8 cellular contexts compared by ENCODE assay signal in the genomic region with DNA sequence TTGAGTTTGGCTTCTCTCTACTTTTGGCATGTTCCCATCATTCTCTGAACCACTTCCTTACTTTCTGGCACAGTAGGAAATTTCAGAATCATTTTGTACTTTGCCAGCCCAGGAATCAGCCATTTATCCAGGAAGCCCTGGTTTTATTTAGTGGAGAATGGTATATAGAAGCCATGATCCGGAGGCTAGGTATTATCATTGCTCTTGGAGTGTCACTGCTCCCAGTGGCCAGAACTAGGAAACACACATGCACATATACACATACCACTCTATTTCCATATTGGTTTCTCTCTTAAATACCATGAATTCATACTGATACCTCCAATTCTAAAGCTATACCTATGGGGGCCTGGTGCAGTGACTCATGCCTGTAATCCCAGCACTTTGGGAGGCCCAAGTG. TPM values are rescaled to one million over a fixed set of nuclear protein-coding genes. Genes with fewer than 3 reads are reported as not detected.
DNase-seq lines count a peak whose midpoint lies in the region; ATAC-seq, FAIRE-seq and TF ChIP-seq lines count a peak whose summit lies in the region.

No MANE protein-coding gene starts in this region.

- no peaks in the 10 kb centered on the region for H3K79me2 ChIP-seq in keratinocyte (ENCODE audit: control insufficient read depth, insufficient read depth, low read length)

- no peaks in the 10 kb centered on the region for H3K9me1 ChIP-seq in keratinocyte (ENCODE audit: control insufficient read depth, extremely low read depth, insufficient read depth, low read length)

- DNase-seq in activated CD4-positive, alpha-beta T cell treated with anti-CD3 and anti-CD28 coated beads for 48 hours, result peak; percentile 25
- no peak for DNase-seq in activated CD4-positive, alpha-beta T cell treated with anti-CD3 and anti-CD28 coated beads, Interleukin-2, amount 50 U/mL, for 4 hours
- DNase-seq in RWPE2 (ENCODE audit: low spot score), result no peak
- no peak for DNase-seq in keratinocyte (ENCODE audit: low read depth, low spot score)
- no peak for DNase-seq in activated gamma-delta T cell treated with Interleukin-2 at 50 U/mL for 16 hours
- DNase-seq in uterus, result no peak

- TF ChIP-seq POLR2A in uterus (IDR thresholded peaks at IDR 0.05), result no peak

- H3K4me1 ChIP-seq in RWPE2 (ENCODE audit: insufficient read depth, poor library complexity, severe bottlenecking), result no peaks in the 10 kb centered on the region
- H3K4me1 ChIP-seq in keratinocyte (ENCODE audit: control insufficient read depth, extremely low read depth, insufficient read depth, low read length), result peaks cover 4% of the 10 kb centered on the region
- H3K4me1 ChIP-seq in uterus, result no peaks in the 10 kb centered on the region

- H3K36me3 ChIP-seq in RWPE2 (ENCODE audit: low read depth) (no peaks in the 10 kb centered on the region), keratinocyte (ENCODE audit: control insufficient read depth in 2 of 2, extremely low read depth in 1 of 2, insufficient read depth in 2 of 2, low read length in 2 of 2) (no peaks in the 10 kb centered on the region), uterus (no peaks in the 10 kb centered on the region)

- H3K27ac ChIP-seq in RWPE2 (ENCODE audit: poor library complexity, severe bottlenecking) (no peak overlapping the region), keratinocyte (ENCODE audit: control insufficient read depth, insufficient read depth, low read length) (no peak overlapping the region), uterus (no peak overlapping the region)

- H3K9ac ChIP-seq in keratinocyte (ENCODE audit: control insufficient read depth, extremely low read depth, insufficient read depth, low read length), result no peak overlapping the region

- FAIRE-seq in keratinocyte (lab: Jason Lieb, UNC), result no peak

- H3K27me3 ChIP-seq in RWPE2 (ENCODE audit: insufficient read depth, poor library complexity, severe bottlenecking), result no peaks in the 10 kb centered on the region
- H3K27me3 ChIP-seq in keratinocyte (ENCODE audit: control insufficient read depth, extremely low read depth, insufficient read depth, low read length), result no peaks in the 10 kb centered on the region
- no peaks in the 10 kb centered on the region for H3K27me3 ChIP-seq in uterus

- dilution Hi-C loops in keratinocyte (cut with MboI; ENCODE audit: extremely low pct_ligation_motif_present, low sequenced_read_pairs), result no loop called here

- intact Hi-C loops in uterus (cut with DNase I; ENCODE audit: low total_unique reads), result no loop called here

- H4K20me1 ChIP-seq in keratinocyte (ENCODE audit: control insufficient read depth, extremely low read depth, insufficient read depth, low read length), result no peaks in the 10 kb centered on the region

- no peak overlapping the region for H3K4me3 ChIP-seq in RWPE2 (ENCODE audit: severe bottlenecking)
- H3K4me3 ChIP-seq in keratinocyte (ENCODE audit: control insufficient read depth in 2 of 3, extremely low read depth in 1 of 3, insufficient read depth in 2 of 3, low read depth in 1 of 3, low read length in 3 of 3), result no peak overlapping the region
- H3K4me3 ChIP-seq in uterus, result no peak overlapping the region

- H3K9me3 ChIP-seq in RWPE2 (ENCODE audit: severe bottlenecking) (no peaks in the 10 kb centered on the region), keratinocyte (ENCODE audit: control insufficient read depth, low read depth, low read length) (no peaks in the 10 kb centered on the region), uterus (no peaks in the 10 kb centered on the region)

- H3K4me2 ChIP-seq in keratinocyte (ENCODE audit: control insufficient read depth, extremely low read depth, insufficient read depth, low read depth, low read length), result no peak overlapping the region

- ATAC-seq in HG02623 (IDR thresholded peaks at IDR 0.05; ENCODE audit: unreplicated experiment), result peak; percentile 62
- peak; percentile 62; the same call in 1 of the 3 replicates for ATAC-seq in RWPE2 (ENCODE audit: low read depth)
- no peak for ATAC-seq in GM18519 (IDR thresholded peaks at IDR 0.05; ENCODE audit: low FRiP score, unreplicated experiment)

- no peak overlapping the region for H2AFZ ChIP-seq in keratinocyte (ENCODE audit: control insufficient read depth, low read length)

- TF ChIP-seq CTCF in RWPE2 (IDR thresholded peaks at IDR 0.05; ENCODE audit: poor library complexity, severe bottlenecking), result peak; percentile 44
- TF ChIP-seq CTCF in keratinocyte (optimal IDR thresholded peaks at IDR 0.05 in 1 of 3, IDR thresholded peaks at IDR 0.05 in 1 of 3, conservative IDR thresholded peaks at IDR 0.05 in 1 of 3; ENCODE audit: extremely low read depth in 1 of 3, insufficient read depth in 2 of 3, low read length in 3 of 3), result peak in 2 of 3 experiments; percentile 42 to 54
- TF ChIP-seq CTCF in uterus (IDR thresholded peaks at IDR 0.05), result no peak

RNA-seq across cellular contexts. Expression of a gene that starts 36.3 kb away (rescaled TPM):
- polyA plus RNA-seq in keratinocyte, result 3.7 to 6.8 TPM (median 4.8 TPM) in 3 replicates
- polyA plus RNA-seq in keratinocyte (2011; ENCODE audit: low read depth), result 2.8 TPM
- 4.0 and 4.7 TPM in 2 replicates for polyA plus RNA-seq in keratinocyte (2011; cell fraction: cytosol; rRNA removed)
- polyA plus RNA-seq in keratinocyte (2011; cell fraction: nucleus; rRNA removed), result 11.6 and 15.0 TPM in 2 replicates
- polyA plus RNA-seq in keratinocyte (2012; ENCODE audit: low replicate concordance), result 4.9 and 7.8 TPM in 2 replicates
- 8.8 to 17.2 TPM (median 11.0 TPM) in 3 replicates for polyA minus RNA-seq in keratinocyte
- 7.5 TPM for polyA minus RNA-seq in keratinocyte (2011; cell fraction: cytosol; rRNA and poly(A)+ RNA removed)
- 9.6 and 14.9 TPM in 2 replicates for polyA minus RNA-seq in keratinocyte (2011; cell fraction: nucleus; rRNA and poly(A)+ RNA removed)
- 10 to 100 TPM in 2 of 4 donors, 1 to 10 TPM in 2; 2.8 to 20.7 (median 12.3) TPM for total RNA-seq in uterus

RNA-seq across cellular contexts. Expression of a gene that starts 37.5 kb away (rescaled TPM):
- 160 to 229 TPM (median 162 TPM) in 3 replicates for polyA plus RNA-seq in keratinocyte
- 21.8 TPM for polyA plus RNA-seq in keratinocyte (2011; ENCODE audit: low read depth)
- polyA plus RNA-seq in keratinocyte (2011; cell fraction: cytosol; rRNA removed), result 138 and 153 TPM in 2 replicates
- polyA plus RNA-seq in keratinocyte (2011; cell fraction: nucleus; rRNA removed), result 160 and 173 TPM in 2 replicates
- polyA plus RNA-seq in keratinocyte (2012; ENCODE audit: low replicate concordance), result 64.3 and 139 TPM in 2 replicates
- 163 to 238 TPM (median 196 TPM) in 3 replicates for polyA minus RNA-seq in keratinocyte
- 128 TPM for polyA minus RNA-seq in keratinocyte (2011; cell fraction: cytosol; rRNA and poly(A)+ RNA removed)
- 79.6 and 122 TPM in 2 replicates for polyA minus RNA-seq in keratinocyte (2011; cell fraction: nucleus; rRNA and poly(A)+ RNA removed)
- 100 to 1,000 TPM in 1 of 4 donors, 10 to 100 TPM in 3; 38.7 to 106 (median 70.9) TPM for total RNA-seq in uterus

Comparison
In these comparisons a context has a peak if more than half of its experiments do, and no peak if none do; other contexts are left out.
1. CTCF ChIP-seq: peak in RWPE2 (single experiment) and keratinocyte (2 of 3); none in uterus (0 of 4).